Comparison of ENCODE assay signal across 1 cellular context in the genomic region with DNA sequence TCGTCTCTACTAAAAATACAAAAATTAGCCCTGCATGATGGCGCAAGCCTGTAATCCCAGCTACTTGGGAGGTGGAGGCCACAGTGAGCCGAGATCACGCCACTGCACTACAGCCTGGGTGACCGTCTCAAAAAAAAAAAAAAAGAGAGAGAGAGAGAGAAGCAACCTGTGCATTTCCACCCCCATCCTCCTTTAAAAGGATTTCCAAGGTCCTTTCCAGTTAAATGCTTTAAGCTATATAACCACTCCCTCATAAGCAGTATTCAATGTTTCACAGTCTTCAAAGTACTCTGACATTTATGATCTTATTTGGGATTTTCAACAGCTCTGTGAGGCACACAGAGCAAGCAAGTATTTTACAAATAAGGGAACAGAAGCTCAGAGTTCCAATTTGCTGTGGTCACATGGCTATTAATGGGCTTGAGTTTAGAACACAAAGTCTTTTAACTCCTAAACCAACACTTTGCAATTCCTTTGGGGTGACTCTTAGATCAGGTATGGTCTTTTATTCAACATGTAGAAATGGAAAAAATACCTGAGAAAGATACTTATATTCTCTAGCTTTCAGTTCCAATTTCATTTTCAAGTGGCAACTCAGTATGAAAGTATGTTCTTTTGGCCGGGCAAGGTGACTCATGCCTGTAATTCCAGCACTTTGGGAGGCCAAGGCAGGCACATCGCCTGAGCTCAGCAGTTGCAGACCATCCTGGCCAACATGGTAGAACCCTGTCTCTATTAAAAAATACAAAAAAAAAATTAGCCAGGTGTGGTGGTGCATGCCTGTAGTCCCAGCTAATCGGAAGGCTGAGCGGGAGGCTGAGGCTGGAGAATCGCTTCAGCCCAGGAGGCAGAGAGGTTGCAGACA.
TF ChIP-seq lines count a peak whose summit lies in the region.

No MANE protein-coding gene starts in this region.

TF ChIP-seq in HepG2, 621 proteins besides CTCF, POLR2A, EP300 and RAD21 (continued from another document):
- TF ChIP-seq, protein P1, sequence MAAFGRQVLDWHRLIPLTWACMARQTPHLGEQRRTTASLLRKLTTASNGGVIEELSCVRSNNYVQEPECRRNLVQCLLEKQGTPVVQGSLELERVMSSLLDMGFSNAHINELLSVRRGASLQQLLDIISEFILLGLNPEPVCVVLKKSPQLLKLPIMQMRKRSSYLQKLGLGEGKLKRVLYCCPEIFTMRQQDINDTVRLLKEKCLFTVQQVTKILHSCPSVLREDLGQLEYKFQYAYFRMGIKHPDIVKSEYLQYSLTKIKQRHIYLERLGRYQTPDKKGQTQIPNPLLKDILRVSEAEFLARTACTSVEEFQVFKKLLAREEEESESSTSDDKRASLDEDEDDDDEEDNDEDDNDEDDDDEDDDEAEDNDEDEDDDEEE (CRISPR knock-in tag; IDR thresholded peaks at IDR 0.05), result no peak
- TF ChIP-seq TCF12 (IDR thresholded peaks at IDR 0.05), result no peak
- TF ChIP-seq TCF12 (CRISPR knock-in tag; IDR thresholded peaks at IDR 0.05), result no peak
- TF ChIP-seq ZNF264 (CRISPR knock-in tag; IDR thresholded peaks at IDR 0.05), result no peak
- TF ChIP-seq CREM (IDR thresholded peaks at IDR 0.05), result no peak
- no peak for TF ChIP-seq CREM (CRISPR knock-in tag; IDR thresholded peaks at IDR 0.05)
- TF ChIP-seq, protein P2, sequence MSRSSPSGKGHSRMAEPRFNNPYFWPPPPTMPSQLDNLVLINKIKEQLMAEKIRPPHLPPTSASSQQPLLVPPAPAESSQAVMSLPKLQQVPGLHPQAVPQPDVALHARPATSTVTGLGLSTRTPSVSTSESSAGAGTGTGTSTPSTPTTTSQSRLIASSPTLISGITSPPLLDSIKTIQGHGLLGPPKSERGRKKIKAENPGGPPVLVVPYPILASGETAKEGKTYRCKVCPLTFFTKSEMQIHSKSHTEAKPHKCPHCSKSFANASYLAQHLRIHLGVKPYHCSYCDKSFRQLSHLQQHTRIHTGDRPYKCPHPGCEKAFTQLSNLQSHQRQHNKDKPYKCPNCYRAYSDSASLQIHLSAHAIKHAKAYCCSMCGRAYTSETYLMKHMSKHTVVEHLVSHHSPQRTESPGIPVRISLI (CRISPR knock-in tag; IDR thresholded peaks at IDR 0.05; ENCODE audit: borderline replicate concordance), result peak; percentile 33; the same call in 1 of the 2 replicates
- TF ChIP-seq NR1H2 (CRISPR knock-in tag; IDR thresholded peaks at IDR 0.05; ENCODE audit: borderline replicate concordance, low read depth), result no peak
- TF ChIP-seq ZNF34 (CRISPR knock-in tag; IDR thresholded peaks at IDR 0.05; ENCODE audit: borderline replicate concordance), result no peak
- no peak for TF ChIP-seq ZNF12 (CRISPR knock-in tag; IDR thresholded peaks at IDR 0.05)
- no peak for TF ChIP-seq ZNF24 (IDR thresholded peaks at IDR 0.05)
